In genomic region chr10:102776779-102777417, GRCh38 we compare ENCODE assay signal across 8 cellular contexts. TPM values are rescaled to one million over a fixed set of nuclear protein-coding genes. Genes with fewer than 3 reads are reported as not detected.
DNase-seq lines count a peak whose midpoint lies in the region; ATAC-seq and TF ChIP-seq lines count a peak whose summit lies in the region.

No MANE protein-coding gene starts in this region.

- H3K4me1 Mint-ChIP-seq in HFFc6 (ENCODE audit: low read depth), result peaks cover 88% of the 10 kb centered on the region
- peaks cover 51% of the 10 kb centered on the region for H3K4me1 Mint-ChIP-seq in activated CD8-positive, alpha-beta T cell treated with anti-CD3 and anti-CD28 coated beads, Interleukin-2, amount 10 ng/mL, durations not matched to agents 7 days and 5 days (ENCODE audit: low read depth)
- peaks cover 29% of the 10 kb centered on the region for H3K4me1 Mint-ChIP-seq in activated CD8-positive, alpha-beta memory T cell treated with anti-CD3 and anti-CD28 coated beads, Interleukin-2, amount 10 ng/mL, durations not matched to agents 7 days and 5 days

- TF ChIP-seq CTCF in HFFc6 (IDR thresholded peaks at IDR 0.05), result no peak; the same call in 1 of the 2 replicates

- no peaks in the 10 kb centered on the region for H3K9me3 Mint-ChIP-seq in HFFc6
- H3K9me3 Mint-ChIP-seq in activated CD8-positive, alpha-beta T cell treated with anti-CD3 and anti-CD28 coated beads, Interleukin-2, amount 10 ng/mL, durations not matched to agents 7 days and 5 days (ENCODE audit: insufficient read depth), result no peaks in the 10 kb centered on the region
- no peaks in the 10 kb centered on the region for H3K9me3 Mint-ChIP-seq in activated CD8-positive, alpha-beta memory T cell treated with anti-CD3 and anti-CD28 coated beads, Interleukin-2, amount 10 ng/mL, durations not matched to agents 7 days and 5 days (ENCODE audit: low read depth)

- H3K27ac Mint-ChIP-seq in HFFc6, result peak overlapping the region; percentile 79
- H3K27ac Mint-ChIP-seq in activated CD8-positive, alpha-beta T cell treated with anti-CD3 and anti-CD28 coated beads, Interleukin-2, amount 10 ng/mL, durations not matched to agents 7 days and 5 days, result no peak overlapping the region
- H3K27ac Mint-ChIP-seq in activated CD8-positive, alpha-beta memory T cell treated with anti-CD3 and anti-CD28 coated beads, Interleukin-2, amount 10 ng/mL, durations not matched to agents 7 days and 5 days, result no peak overlapping the region

- peaks cover 19% of the 10 kb centered on the region; the same call in 1 of the 2 replicates for H3K36me3 Mint-ChIP-seq in HFFc6 (ENCODE audit: low read depth)
- H3K36me3 Mint-ChIP-seq in activated CD8-positive, alpha-beta T cell treated with anti-CD3 and anti-CD28 coated beads, Interleukin-2, amount 10 ng/mL, durations not matched to agents 7 days and 5 days (ENCODE audit: low read depth), result peaks cover 23% of the 10 kb centered on the region
- peaks cover 10% of the 10 kb centered on the region for H3K36me3 Mint-ChIP-seq in activated CD8-positive, alpha-beta memory T cell treated with anti-CD3 and anti-CD28 coated beads, Interleukin-2, amount 10 ng/mL, durations not matched to agents 7 days and 5 days

- peak; percentile 93 for DNase-seq in HFFc6
- DNase-seq in activated CD8-positive, alpha-beta T cell treated with anti-CD3 and anti-CD28 coated beads, Interleukin-2, amount 10 ng/mL, durations not matched to agents 7 days and 5 days, result no peak
- DNase-seq in globus pallidus (ENCODE audit: low spot score), result peak; percentile 54
- DNase-seq in occipital lobe (lab: John Stamatoyannopoulos, UW), result peak; percentile 37
- no peak for DNase-seq in NCI-H510A treated with DMSO at 0.1 percent for 48 hours (lab: John Stamatoyannopoulos, UW)
- no peak for DNase-seq in activated CD8-positive, alpha-beta memory T cell treated with anti-CD3 and anti-CD28 coated beads, Interleukin-2, amount 10 ng/mL, durations not matched to agents 7 days and 5 days

- H3K27me3 Mint-ChIP-seq in HFFc6 (ENCODE audit: insufficient read depth), result peaks cover 2% of the 10 kb centered on the region; the same call in 1 of the 2 replicates
- H3K27me3 Mint-ChIP-seq in activated CD8-positive, alpha-beta T cell treated with anti-CD3 and anti-CD28 coated beads, Interleukin-2, amount 10 ng/mL, durations not matched to agents 7 days and 5 days (ENCODE audit: low read depth), result no peaks in the 10 kb centered on the region
- H3K27me3 Mint-ChIP-seq in activated CD8-positive, alpha-beta memory T cell treated with anti-CD3 and anti-CD28 coated beads, Interleukin-2, amount 10 ng/mL, durations not matched to agents 7 days and 5 days, result no peaks in the 10 kb centered on the region

- ATAC-seq in activated CD8-positive, alpha-beta T cell treated with anti-CD3 and anti-CD28 coated beads, Interleukin-2, amount 10 ng/mL, durations not matched to agents 7 days and 5 days, result peak; percentile 13
- ATAC-seq in GM18505 (IDR thresholded peaks at IDR 0.05; ENCODE audit: unreplicated experiment), result no peak
- no peak for ATAC-seq in GM18502 (IDR thresholded peaks at IDR 0.05; ENCODE audit: poor library complexity, unreplicated experiment)
- no peak for ATAC-seq in activated CD8-positive, alpha-beta memory T cell treated with anti-CD3 and anti-CD28 coated beads, Interleukin-2, amount 10 ng/mL, durations not matched to agents 7 days and 5 days

- no peak for TF ChIP-seq POLR2A in GM18505 (IDR thresholded peaks at IDR 0.05; ENCODE audit: borderline replicate concordance, extremely low read depth, insufficient read depth, insufficient read length)

- CTCF ChIA-PET in activated CD8-positive, alpha-beta T cell treated with anti-CD3 and anti-CD28 coated beads, Interleukin-2, amount 10 ng/mL, durations not matched to agents 7 days and 5 days (lab: Charles Lee), result interaction anchor here (0.9 to 1.5 kb wide), 3 partner anchors 12 to 467 kb away, joined by 3 to 5 read pairs (median 3); no protein-coding TSS in a partner anchor
- CTCF ChIA-PET in activated CD8-positive, alpha-beta memory T cell treated with anti-CD3 and anti-CD28 coated beads, Interleukin-2, amount 10 ng/mL, durations not matched to agents 7 days and 5 days (lab: Charles Lee), result interaction anchor here (1.3 kb wide), 1 partner anchor 9 kb away, joined by 3 read pairs; no protein-coding TSS in a partner anchor

- H3K4me3 Mint-ChIP-seq in HFFc6, result peak overlapping the region; percentile 81
- H3K4me3 Mint-ChIP-seq in activated CD8-positive, alpha-beta T cell treated with anti-CD3 and anti-CD28 coated beads, Interleukin-2, amount 10 ng/mL, durations not matched to agents 7 days and 5 days, result no peak overlapping the region
- H3K4me3 Mint-ChIP-seq in activated CD8-positive, alpha-beta memory T cell treated with anti-CD3 and anti-CD28 coated beads, Interleukin-2, amount 10 ng/mL, durations not matched to agents 7 days and 5 days, result no peak overlapping the region

- POLR2A ChIA-PET in activated CD8-positive, alpha-beta T cell treated with anti-CD3 and anti-CD28 coated beads, Interleukin-2, amount 10 ng/mL, durations not matched to agents 7 days and 5 days (lab: Charles Lee), result no interaction called here

RNA-seq across cellular contexts. Expression of gene WBP1L, which starts 33.1 kb away (rescaled TPM):
- 10 to 100 TPM; 34.9 to 40.7 (median 38.6) TPM for total RNA-seq in HFFc6 (2021; fragmentation: NEBNext Ultra II Directional; extraction: Animal tissue kit (Norgen Biotek cat#: 25700))
- total RNA-seq in activated CD8-positive, alpha-beta T cell treated with anti-CD3 and anti-CD28 coated beads, Interleukin-2, amount 10 ng/mL, durations not matched to agents 7 days and 5 days, result 10 to 100 TPM; 25.7 to 25.9 TPM
- 31.5 TPM for total RNA-seq in occipital lobe
- total RNA-seq in activated CD8-positive, alpha-beta memory T cell treated with anti-CD3 and anti-CD28 coated beads, Interleukin-2, amount 10 ng/mL, durations not matched to agents 7 days and 5 days, result 10 to 100 TPM; 23.9 to 24.6 TPM

Comparison
In these comparisons a context has a peak if more than half of its experiments do, and no peak if none do; other contexts are left out.
1. DNase-seq: peak in HFFc6 (single experiment), globus pallidus (single experiment) and occipital lobe (single experiment); none in activated CD8-positive, alpha-beta T cell treated with anti-CD3 and anti-CD28 coated beads, Interleukin-2, amount 10 ng/mL, durations not matched to agents 7 days and 5 days (single experiment), NCI-H510A treated with DMSO at 0.1 percent for 48 hours (single experiment) and activated CD8-positive, alpha-beta memory T cell treated with anti-CD3 and anti-CD28 coated beads, Interleukin-2, amount 10 ng/mL, durations not matched to agents 7 days and 5 days (single experiment).